ENCODE assay signal across 37 cellular contexts in genomic region chr20:23907579-23907978, GRCh38.
"Had no signal": no experiment of that assay in that cellular context is flagged by ENCODE, and none has a peak within 500 bp of the region (broad histone marks: within the 10 kb centered on the region; RNA-seq: fewer than 3 reads in every experiment).

No MANE protein-coding gene starts in this region.

- H3K27me3 Mint-ChIP-seq: activated naive CD8-positive, alpha-beta T cell; activated naive CD8-positive, alpha-beta T cell treated with anti-CD3 and anti-CD28 coated beads, Interleukin-2, amount 50 U/mL, for 24 hours; activated T-helper 17 cell treated with anti-CD3 and anti-CD28 coated beads, Interleukin-2, amount 50 U/mL, for 72 hours; central memory CD8-positive, alpha-beta T cell had no signal

- H3K4me3 ChIP-seq: adrenal gland, ascending aorta, body of pancreas, breast epithelium, cardiac muscle cell had no signal

- H3K9me3 ChIP-seq: adrenal gland, ascending aorta, body of pancreas had no signal

- H3K27ac ChIP-seq: adrenal gland, ascending aorta, body of pancreas, brain microvascular endothelial cell, breast epithelium, cardiac muscle cell had no signal

- H3K9me3 Mint-ChIP-seq: activated T-helper 17 cell treated with anti-CD3 and anti-CD28 coated beads, Interleukin-2, amount 50 U/mL, for 72 hours had no signal

- H3K4me1 Mint-ChIP-seq: activated T-helper 17 cell treated with anti-CD3 and anti-CD28 coated beads, Interleukin-2, amount 50 U/mL, for 72 hours; brain had no signal

- H3K4me3 Mint-ChIP-seq: activated naive CD4-positive, alpha-beta T cell treated with anti-CD3 and anti-CD28 coated beads for 36 hours; activated naive CD4-positive, alpha-beta T cell treated with anti-CD3 and anti-CD28 coated beads, Interleukin-2, amount 10 ng/mL, durations not matched to agents 7 days and 5 days; activated naive CD4-positive, alpha-beta T cell treated with anti-CD3 and anti-CD28 coated beads, Interleukin-2, amount 50 U/mL, for 24 hours; activated naive CD8-positive, alpha-beta T cell; activated naive CD8-positive, alpha-beta T cell treated with anti-CD3 and anti-CD28 coated beads for 36 hours; activated naive CD8-positive, alpha-beta T cell treated with anti-CD3 and anti-CD28 coated beads, Interleukin-2, amount 10 ng/mL, durations not matched to agents 7 days and 5 days; activated naive CD8-positive, alpha-beta T cell treated with anti-CD3 and anti-CD28 coated beads, Interleukin-2, amount 50 U/mL, for 24 hours; activated T-cell treated with anti-CD3 and anti-CD28 coated beads, Interleukin-2, amount 50 U/mL, for 4 hours; activated T-cell treated with anti-CD3 and anti-CD28 coated beads, Interleukin-2, amount 50 U/mL, for 72 hours; activated T-helper 1 cell treated with anti-CD3 and anti-CD28 coated beads, Interleukin-12 subunit alpha, Interleukin-12 subunit beta, Interleukin-2, Interleukin-4 antibody, amounts not matched to agents 30 ng/mL and 10 ng/mL and 1 ng/mL, durations not matched to agents 14 hours and 24 hours and 36 hours; activated T-helper 17 cell treated with anti-CD3 and anti-CD28 coated beads, Interleukin-2, amount 50 U/mL, for 72 hours; brain; central memory CD8-positive, alpha-beta T cell had no signal

- DNase-seq: activated effector memory CD4-positive, alpha-beta T cell treated with anti-CD3 and anti-CD28 coated beads, Interleukin-2, amount 50 U/mL, for 16 hours; activated effector memory CD4-positive, alpha-beta T cell treated with Interleukin-2 at 50 U/mL for 16 hours; activated gamma-delta T cell; activated gamma-delta T cell treated with Interleukin-2 at 50 U/mL for 16 hours; activated naive CD4-positive, alpha-beta T cell; activated naive CD4-positive, alpha-beta T cell treated with anti-CD3 and anti-CD28 coated beads for 36 hours; activated naive CD4-positive, alpha-beta T cell treated with anti-CD3 and anti-CD28 coated beads, Interleukin-2, amount 10 ng/mL, durations not matched to agents 7 days and 5 days; activated naive CD4-positive, alpha-beta T cell treated with anti-CD3 and anti-CD28 coated beads, Interleukin-2, amount 50 U/mL, for 16 hours; activated naive CD4-positive, alpha-beta T cell treated with Interleukin-2 at 50 U/mL for 16 hours; activated naive CD8-positive, alpha-beta T cell treated with anti-CD3 and anti-CD28 coated beads for 36 hours; activated naive CD8-positive, alpha-beta T cell treated with anti-CD3 and anti-CD28 coated beads, Interleukin-2, amount 10 ng/mL, durations not matched to agents 7 days and 5 days; activated naive CD8-positive, alpha-beta T cell treated with anti-CD3 and anti-CD28 coated beads, Interleukin-2, amount 50 U/mL, for 24 hours; activated T-cell treated with anti-CD3 and anti-CD28 coated beads, Interleukin-2, amount 50 U/mL, for 1 hour; activated T-cell treated with anti-CD3 and anti-CD28 coated beads, Interleukin-2, amount 50 U/mL, for 4 hours; activated T-cell treated with anti-CD3 and anti-CD28 coated beads, Interleukin-2, amount 50 U/mL, for 48 hours; activated T-cell treated with anti-CD3 and anti-CD28 coated beads, Interleukin-2, amount 50 U/mL, for 72 hours; adrenal gland; amniotic stem cell; amygdala; anterior cingulate cortex; aorta; body of pancreas; brain microvascular endothelial cell; caudate nucleus; central memory CD4-positive, alpha-beta T cell; cerebellar nuclear complex had no signal

- H3K36me3 ChIP-seq: adrenal gland, ascending aorta, brain microvascular endothelial cell, breast epithelium, cardiac muscle cell had no signal

- H3K36me3 Mint-ChIP-seq: brain had no signal

- H3K4me1 ChIP-seq: adrenal gland, ascending aorta, body of pancreas, breast epithelium had no signal

- H3K27ac Mint-ChIP-seq: activated naive CD4-positive, alpha-beta T cell treated with anti-CD3 and anti-CD28 coated beads for 36 hours; activated naive CD4-positive, alpha-beta T cell treated with anti-CD3 and anti-CD28 coated beads, Interleukin-2, amount 10 ng/mL, durations not matched to agents 7 days and 5 days; activated naive CD4-positive, alpha-beta T cell treated with anti-CD3 and anti-CD28 coated beads, Interleukin-2, amount 50 U/mL, for 24 hours; activated naive CD4-positive, alpha-beta T cell treated with anti-CD3 and anti-CD28 coated beads, Interleukin-2, amount 50 U/mL, for 72 hours; activated naive CD8-positive, alpha-beta T cell; activated naive CD8-positive, alpha-beta T cell treated with anti-CD3 and anti-CD28 coated beads for 36 hours; activated naive CD8-positive, alpha-beta T cell treated with anti-CD3 and anti-CD28 coated beads, Interleukin-2, amount 10 ng/mL, durations not matched to agents 7 days and 5 days; activated naive CD8-positive, alpha-beta T cell treated with anti-CD3 and anti-CD28 coated beads, Interleukin-2, amount 50 U/mL, for 24 hours; activated T-helper 1 cell treated with anti-CD3 and anti-CD28 coated beads, Interleukin-12 subunit alpha, Interleukin-12 subunit beta, Interleukin-2, Interleukin-4 antibody, amounts not matched to agents 30 ng/mL and 10 ng/mL and 1 ng/mL, durations not matched to agents 14 hours and 24 hours and 36 hours; activated T-helper 17 cell treated with anti-CD3 and anti-CD28 coated beads, Interleukin-2, amount 50 U/mL, for 72 hours; activated T-helper 2 cell treated with anti-CD3 and anti-CD28 coated beads, Interferon-gamma antibody, Interleukin-2, Interleukin-4, amounts not matched to agents 10 μg/mL and 5 μg/mL and 100 μg/mL, durations not matched to agents 14 hours and 24 hours and 36 hours; brain had no signal
